In the genomic region with DNA sequence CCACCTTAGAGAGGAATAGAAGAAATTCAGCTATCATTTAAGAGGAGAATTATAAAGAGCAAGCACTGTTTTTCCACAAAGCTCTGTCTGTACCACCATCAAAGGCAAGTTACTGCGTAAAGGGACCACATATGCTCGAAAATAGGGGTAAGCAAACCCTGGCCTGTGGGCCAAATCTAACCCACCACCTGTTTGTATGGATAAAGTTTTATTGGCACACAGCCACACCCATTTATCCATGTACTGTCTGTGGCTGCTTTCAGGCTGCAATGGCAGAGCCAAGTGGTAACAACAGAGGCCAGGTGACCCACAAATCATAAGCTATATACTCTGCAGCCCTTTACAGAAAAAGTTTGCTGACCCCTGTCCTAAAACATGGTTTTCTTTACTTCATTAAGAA, we compare ENCODE assay signal across 2 cellular contexts.
A peak's percentile ranks its signal among the peaks of the same experiment; 100 is the strongest.
TF ChIP-seq lines count a peak whose summit lies in the region.

No MANE protein-coding gene starts in this region.

TF ChIP-seq in HepG2, 621 proteins besides CTCF, POLR2A, EP300 and RAD21:
- TF ChIP-seq, protein P1, sequence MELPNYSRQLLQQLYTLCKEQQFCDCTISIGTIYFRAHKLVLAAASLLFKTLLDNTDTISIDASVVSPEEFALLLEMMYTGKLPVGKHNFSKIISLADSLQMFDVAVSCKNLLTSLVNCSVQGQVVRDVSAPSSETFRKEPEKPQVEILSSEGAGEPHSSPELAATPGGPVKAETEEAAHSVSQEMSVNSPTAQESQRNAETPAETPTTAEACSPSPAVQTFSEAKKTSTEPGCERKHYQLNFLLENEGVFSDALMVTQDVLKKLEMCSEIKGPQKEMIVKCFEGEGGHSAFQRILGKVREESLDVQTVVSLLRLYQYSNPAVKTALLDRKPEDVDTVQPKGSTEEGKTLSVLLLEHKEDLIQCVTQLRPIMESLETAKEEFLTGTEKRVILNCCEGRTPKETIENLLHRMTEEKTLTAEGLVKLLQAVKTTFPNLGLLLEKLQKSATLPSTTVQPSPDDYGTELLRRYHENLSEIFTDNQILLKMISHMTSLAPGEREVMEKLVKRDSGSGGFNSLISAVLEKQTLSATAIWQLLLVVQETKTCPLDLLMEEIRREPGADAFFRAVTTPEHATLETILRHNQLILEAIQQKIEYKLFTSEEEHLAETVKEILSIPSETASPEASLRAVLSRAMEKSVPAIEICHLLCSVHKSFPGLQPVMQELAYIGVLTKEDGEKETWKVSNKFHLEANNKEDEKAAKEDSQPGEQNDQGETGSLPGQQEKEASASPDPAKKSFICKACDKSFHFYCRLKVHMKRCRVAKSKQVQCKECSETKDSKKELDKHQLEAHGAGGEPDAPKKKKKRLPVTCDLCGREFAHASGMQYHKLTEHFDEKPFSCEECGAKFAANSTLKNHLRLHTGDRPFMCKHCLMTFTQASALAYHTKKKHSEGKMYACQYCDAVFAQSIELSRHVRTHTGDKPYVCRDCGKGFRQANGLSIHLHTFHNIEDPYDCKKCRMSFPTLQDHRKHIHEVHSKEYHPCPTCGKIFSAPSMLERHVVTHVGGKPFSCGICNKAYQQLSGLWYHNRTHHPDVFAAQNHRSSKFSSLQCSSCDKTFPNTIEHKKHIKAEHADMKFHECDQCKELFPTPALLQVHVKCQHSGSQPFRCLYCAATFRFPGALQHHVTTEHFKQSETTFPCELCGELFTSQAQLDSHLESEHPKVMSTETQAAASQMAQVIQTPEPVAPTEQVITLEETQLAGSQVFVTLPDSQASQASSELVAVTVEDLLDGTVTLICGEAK (IDR thresholded peaks at IDR 0.05), result peak; percentile 57; the same call in 1 of the 2 replicates
- TF ChIP-seq, protein P1 (CRISPR knock-in tag; IDR thresholded peaks at IDR 0.05), result peak; percentile 98
- no peak for TF ChIP-seq NFKB2 (CRISPR knock-in tag; IDR thresholded peaks at IDR 0.05; ENCODE audit: borderline replicate concordance)

TF ChIP-seq in K562, 482 proteins besides CTCF, POLR2A, EP300 and RAD21 (continued from another document):
- TF ChIP-seq, protein P1 (IDR thresholded peaks at IDR 0.05), result peak; percentile 91
- TF ChIP-seq, protein P1 (CRISPR knock-in tag; IDR thresholded peaks at IDR 0.05), result peak; percentile 85
